Comparison of ENCODE assay signal across 9 cellular contexts in the genomic region with DNA sequence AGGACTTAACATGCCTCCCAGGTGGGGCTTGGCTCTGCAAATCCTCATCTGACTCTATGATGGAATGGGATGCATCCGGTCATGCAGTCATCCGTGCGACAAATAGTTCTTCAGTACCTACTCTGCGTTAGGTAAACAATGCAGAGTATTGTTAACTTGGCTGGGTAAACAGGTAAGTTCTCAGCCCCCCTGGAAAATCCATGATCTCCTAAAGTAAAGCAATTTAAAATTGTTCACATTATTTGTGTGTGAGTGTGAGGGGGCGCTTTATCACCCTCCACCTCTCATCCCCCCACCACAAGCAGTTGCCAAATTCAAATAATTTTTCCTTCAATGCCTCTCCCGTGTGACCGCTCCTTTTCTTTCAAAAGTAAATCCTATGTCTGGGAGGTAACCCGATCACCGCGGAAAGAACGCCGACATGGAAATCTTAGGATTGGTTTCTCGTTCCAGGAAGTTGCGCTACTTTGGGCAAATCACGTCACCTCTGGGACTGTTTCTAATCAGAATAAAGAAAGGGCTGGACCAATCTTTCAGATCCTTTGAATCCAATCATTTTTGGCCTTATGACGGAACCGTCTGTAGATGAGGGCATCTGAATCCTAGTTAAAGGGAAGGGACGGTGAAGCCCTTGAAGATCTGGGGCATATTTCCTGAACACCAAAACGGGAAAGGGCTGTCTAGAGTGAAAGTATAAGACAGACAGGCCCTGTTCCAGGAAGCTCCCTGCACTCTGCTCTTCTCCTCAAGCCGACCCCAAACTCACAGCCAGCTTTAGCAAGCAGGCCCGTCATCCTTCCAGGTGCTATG. TPM values are rescaled to one million over a fixed set of nuclear protein-coding genes. Genes with fewer than 3 reads are reported as not detected.
DNase-seq lines count a peak whose midpoint lies in the region; ATAC-seq, FAIRE-seq and TF ChIP-seq lines count a peak whose summit lies in the region.
"Had no signal": no experiment of that assay in that cellular context is flagged by ENCODE, and none has a peak within 500 bp of the region (broad histone marks: within the 10 kb centered on the region; RNA-seq: fewer than 3 reads in every experiment).

No MANE protein-coding gene starts in this region.

- no peaks in the 10 kb centered on the region for H4K20me1 ChIP-seq in HepG2 (ENCODE audit: insufficient read depth, low read length)

- H3K9ac ChIP-seq in HepG2 (ENCODE audit: insufficient read depth, low read depth, low read length) = peak overlapping the region; percentile 58

- H3K27ac Mint-ChIP-seq in dendritic cell treated with granulocyte-macrophage colony-stimulating factor and Interleukin-4, amounts not matched to agents 40 ng/mL and 50 ng/mL, for 4 days = peak overlapping the region; percentile 55

- H3K4me3 Mint-ChIP-seq in dendritic cell treated with granulocyte-macrophage colony-stimulating factor and Interleukin-4, amounts not matched to agents 40 ng/mL and 50 ng/mL, for 4 days = no peak overlapping the region

- no peak for TF ChIP-seq RAD21 in HepG2 (CRISPR knock-in tag; IDR thresholded peaks at IDR 0.05)

- no peak for TF ChIP-seq CTCF in HepG2 (CRISPR knock-in tag; IDR thresholded peaks at IDR 0.05)

- DNase-seq in NCI-H2029 (lab: John Stamatoyannopoulos, UW) (peak; percentile 42), HepG2 (ENCODE audit: low spot score) (peak; percentile 24), GM19239 (ENCODE audit: insufficient read length, low spot score) (no peak)
- DNase-seq: amniotic stem cell had no signal

- no peak for FAIRE-seq in HepG2 (lab: Jason Lieb, UNC)
- FAIRE-seq in GM19239 (lab: Jason Lieb, UNC) = no peak

- intact Hi-C loops in dendritic cell treated with granulocyte-macrophage colony-stimulating factor and Interleukin-4, amounts not matched to agents 40 ng/mL and 50 ng/mL, for 4 days (cut with micrococcal nuclease) = no loop called here
- intact Hi-C loops in HepG2 (cut with micrococcal nuclease; ENCODE audit: unreplicated experiment) = loop anchor here (1.0 kb wide), 1 partner anchor 8 kb away; no protein-coding TSS in a partner anchor

- peak overlapping the region; percentile 95 for H2AFZ ChIP-seq in HepG2 (ENCODE audit: low read length)

- WGBS in HepG2 (ENCODE audit: low lambda C conversion rate) = 44% methylated on average over 20 of the region's 21 CpGs
- 92% methylated on average over 21 of the region's 21 CpGs for WGBS in thymus

- no peaks in the 10 kb centered on the region for H3K36me3 Mint-ChIP-seq in dendritic cell treated with granulocyte-macrophage colony-stimulating factor and Interleukin-4, amounts not matched to agents 40 ng/mL and 50 ng/mL, for 4 days (ENCODE audit: low read depth)

- H3K36me3 ChIP-seq in HepG2 (replicated peaks in 1 of 2; ENCODE audit: control insufficient read depth in 1 of 2, insufficient read depth in 2 of 2, low read length in 2 of 2) (no peaks in the 10 kb centered on the region), thymus (ENCODE audit: control insufficient read depth, insufficient read depth) (no peaks in the 10 kb centered on the region)

- H3K9me3 ChIP-seq in HepG2 (ENCODE audit: low read length) (no peaks in the 10 kb centered on the region), thymus (ENCODE audit: control insufficient read depth) (no peaks in the 10 kb centered on the region)

- BruUV-seq in HepG2 (replicated peaks; lab: Mats Ljungman, UMichigan) = no TSS peak

- peaks cover 37% of the 10 kb centered on the region for H3K4me1 ChIP-seq in HepG2 (ENCODE audit: insufficient read depth, low read length)
- H3K4me1 ChIP-seq in thymus (ENCODE audit: control insufficient read depth, insufficient read depth, low read length) = no peaks in the 10 kb centered on the region

- no peak for TF ChIP-seq POLR2A in HepG2 (IDR thresholded peaks at IDR 0.05; ENCODE audit: insufficient read depth in 1 of 2, low read depth in 2 of 2, low read length in 2 of 2)

- H3K27me3 Mint-ChIP-seq in dendritic cell treated with granulocyte-macrophage colony-stimulating factor and Interleukin-4, amounts not matched to agents 40 ng/mL and 50 ng/mL, for 4 days = peaks cover 4% of the 10 kb centered on the region

- CTCF ChIA-PET in HepG2 (lab: Yijun Ruan, JAX; ENCODE audit: low intra/inter-chr PET ratio, low total read pairs) = no interaction called here

- no peaks in the 10 kb centered on the region for H3K79me2 ChIP-seq in HepG2 (ENCODE audit: insufficient read depth, low read length)

- peak overlapping the region; percentile 58 for H3K27ac ChIP-seq in HepG2 (ENCODE audit: extremely low read length, insufficient read depth, low read length)
- H3K27ac ChIP-seq in thymus (ENCODE audit: low read depth) = peak overlapping the region; percentile 25

- H3K4me2 ChIP-seq in HepG2 (ENCODE audit: low read depth, low read length) = peak overlapping the region; percentile 89

- ATAC-seq in HepG2 = peak; percentile 59
- ATAC-seq in GM21723 (IDR thresholded peaks at IDR 0.05; ENCODE audit: unreplicated experiment) = no peak
- no peak for ATAC-seq in HG03342 (IDR thresholded peaks at IDR 0.05; ENCODE audit: unreplicated experiment)
- ATAC-seq in HG02588 (IDR thresholded peaks at IDR 0.05; ENCODE audit: unreplicated experiment) = no peak

- in situ Hi-C loops in HepG2 (cut with HindIII; ENCODE audit: extremely low pct_ligation_motif_present, low pct_unique_long_range_greater_than_20kb) = no loop called here

- no peaks in the 10 kb centered on the region for H3K27me3 ChIP-seq in HepG2 (ENCODE audit: control insufficient read depth in 1 of 2, insufficient read depth in 2 of 2, low read length in 2 of 2)
- H3K27me3 ChIP-seq in thymus (ENCODE audit: control insufficient read depth, insufficient read depth) = no peaks in the 10 kb centered on the region

- H3K9me3 Mint-ChIP-seq in dendritic cell treated with granulocyte-macrophage colony-stimulating factor and Interleukin-4, amounts not matched to agents 40 ng/mL and 50 ng/mL, for 4 days = no peaks in the 10 kb centered on the region

- peaks cover 26% of the 10 kb centered on the region for H3K4me1 Mint-ChIP-seq in dendritic cell treated with granulocyte-macrophage colony-stimulating factor and Interleukin-4, amounts not matched to agents 40 ng/mL and 50 ng/mL, for 4 days (ENCODE audit: low read depth)

- TF ChIP-seq EP300 in HepG2 (IDR thresholded peaks at IDR 0.05; ENCODE audit: low read depth in 2 of 2, low read length in 2 of 2) = no peak
- TF ChIP-seq EP300 in HepG2 (CRISPR knock-in tag; IDR thresholded peaks at IDR 0.05; ENCODE audit: borderline replicate concordance) = no peak

- peak overlapping the region; percentile 54 to 59 (median 57) for H3K4me3 ChIP-seq in HepG2 (replicated peaks in 1 of 3; ENCODE audit: insufficient read depth in 1 of 3, low read depth in 2 of 3, low read length in 3 of 3)
- no peak overlapping the region for H3K4me3 ChIP-seq in thymus (ENCODE audit: low read length)

- POLR2A ChIA-PET in HepG2 (lab: Yijun Ruan, JAX) = interaction anchor here (0.6 to 1.7 kb wide), 9 partner anchors 7 to 220 kb away, joined by 3 to 36 read pairs (median 5); partner anchors contain the start of gene SINHCAF

TF ChIP-seq in HepG2, 621 proteins besides CTCF, POLR2A, EP300 and RAD21 (continues in another document):
- TF ChIP-seq KAT7 (CRISPR knock-in tag; IDR thresholded peaks at IDR 0.05; ENCODE audit: borderline replicate concordance) (0 out of 2 replicates have a peak, but pooled peaks have one; percentile 11), MXD4 (CRISPR knock-in tag; IDR thresholded peaks at IDR 0.05) (0 out of 2 replicates have a peak, but pooled peaks have one; percentile 9), SALL1 (CRISPR knock-in tag; IDR thresholded peaks at IDR 0.05) (no peak), FOXP1 (IDR thresholded peaks at IDR 0.05) (no peak), FOXP1 (CRISPR knock-in tag; IDR thresholded peaks at IDR 0.05) (peak; percentile 27; the same call in 1 of the 2 replicates), ZNF317 (CRISPR knock-in tag; IDR thresholded peaks at IDR 0.05) (no peak), SOX5 (CRISPR knock-in tag; IDR thresholded peaks at IDR 0.05; ENCODE audit: borderline replicate concordance) (peak; percentile 70; the same call in 1 of the 2 replicates), ZFY (CRISPR knock-in tag; IDR thresholded peaks at IDR 0.05) (0 out of 2 replicates have a peak, but pooled peaks have one; percentile 30)
- TF ChIP-seq, protein P1, sequence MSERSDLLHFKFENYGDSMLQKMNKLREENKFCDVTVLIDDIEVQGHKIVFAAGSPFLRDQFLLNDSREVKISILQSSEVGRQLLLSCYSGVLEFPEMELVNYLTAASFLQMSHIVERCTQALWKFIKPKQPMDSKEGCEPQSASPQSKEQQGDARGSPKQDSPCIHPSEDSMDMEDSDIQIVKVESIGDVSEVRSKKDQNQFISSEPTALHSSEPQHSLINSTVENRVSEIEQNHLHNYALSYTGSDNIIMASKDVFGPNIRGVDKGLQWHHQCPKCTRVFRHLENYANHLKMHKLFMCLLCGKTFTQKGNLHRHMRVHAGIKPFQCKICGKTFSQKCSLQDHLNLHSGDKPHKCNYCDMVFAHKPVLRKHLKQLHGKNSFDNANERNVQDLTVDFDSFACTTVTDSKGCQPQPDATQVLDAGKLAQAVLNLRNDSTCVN (CRISPR knock-in tag; IDR thresholded peaks at IDR 0.05; ENCODE audit: borderline replicate concordance) = no peak

RNA-seq across cellular contexts. Expression of gene SINHCAF, which starts 44.0 kb away (rescaled TPM):
- 97.8 and 132 TPM in 2 replicates for total RNA-seq in HepG2 (2016; rRNA removed; fragmentation: Illumina TruSeq; extraction: Trizol)
- 22.6 and 27.1 TPM in 2 replicates for total RNA-seq in HepG2 (2016; cell fraction: cytosol; rRNA removed; fragmentation: Illumina TruSeq; extraction: Trizol; ENCODE audit: low read depth)
- 99.7 and 134 TPM in 2 replicates for total RNA-seq in HepG2 (2016; cell fraction: insoluble cytoplasmic fraction; rRNA removed; fragmentation: Illumina TruSeq; extraction: Trizol)
- total RNA-seq in HepG2 (2016; cell fraction: membrane; rRNA removed; fragmentation: Illumina TruSeq; extraction: Trizol) = 62.6 and 68.2 TPM in 2 replicates
- total RNA-seq in HepG2 (2016; cell fraction: nucleus; rRNA removed; fragmentation: Illumina TruSeq; extraction: Trizol) = 46.7 and 57.7 TPM in 2 replicates
- polyA plus RNA-seq in HepG2 (2011; rRNA removed) = 36.8 and 54.6 TPM in 2 replicates
- polyA plus RNA-seq in HepG2 (2011; cell fraction: cytosol; rRNA removed) = 24.7 and 38.2 TPM in 2 replicates
- polyA plus RNA-seq in HepG2 (2011; cell fraction: nucleus; rRNA removed) = 17.1 and 19.0 TPM in 2 replicates
- 60.8 and 80.1 TPM in 2 replicates for polyA plus RNA-seq in HepG2 (2012)
- 8.1 and 9.8 TPM in 2 replicates for polyA plus RNA-seq in HepG2 (2016; cell fraction: cytosol; fragmentation: Illumina TruSeq; extraction: Trizol; ENCODE audit: low read depth)
- polyA plus RNA-seq in HepG2 (2016; cell fraction: insoluble cytoplasmic fraction; fragmentation: Illumina TruSeq; extraction: Trizol; ENCODE audit: low read depth) = 133 and 138 TPM in 2 replicates
- polyA plus RNA-seq in HepG2 (2016; cell fraction: membrane; fragmentation: Illumina TruSeq; extraction: Trizol; ENCODE audit: low read depth) = 34.0 and 34.6 TPM in 2 replicates
- 59.8 and 60.8 TPM in 2 replicates for polyA plus RNA-seq in HepG2 (2016; cell fraction: nucleus; fragmentation: Illumina TruSeq; extraction: Trizol; ENCODE audit: insufficient read depth, low read depth)
- 24.4 and 32.5 TPM in 2 replicates for polyA minus RNA-seq in HepG2 (2011; rRNA and poly(A)+ RNA removed; ENCODE audit: low replicate concordance)
- polyA minus RNA-seq in HepG2 (2011; cell fraction: cytosol; rRNA and poly(A)+ RNA removed) = 51.2 and 59.7 TPM in 2 replicates
- polyA minus RNA-seq in HepG2 (2011; cell fraction: nucleus; rRNA and poly(A)+ RNA removed) = 68.4 and 72.5 TPM in 2 replicates
- 57.0 TPM for polyA plus RNA-seq in thymus
